In genomic region chr18:33495278-33495677, GRCh38 we compare ENCODE assay signal across 10 cellular contexts. TPM values are rescaled to one million over a fixed set of nuclear protein-coding genes. Genes with fewer than 3 reads are reported as not detected.
DNase-seq lines count a peak whose midpoint lies in the region; ATAC-seq and TF ChIP-seq lines count a peak whose summit lies in the region.
"Had no signal": no experiment of that assay in that cellular context is flagged by ENCODE, and none has a peak within 500 bp of the region (broad histone marks: within the 10 kb centered on the region; RNA-seq: fewer than 3 reads in every experiment).

No MANE protein-coding gene starts in this region.

- peaks cover 1% of the 10 kb centered on the region; the same call in 1 of the 2 replicates for H3K27me3 Mint-ChIP-seq in HFFc6 (ENCODE audit: insufficient read depth)
- H3K27me3 Mint-ChIP-seq: central memory CD8-positive, alpha-beta T cell had no signal

- H3K4me3 Mint-ChIP-seq in HFFc6: no peak overlapping the region
- H3K4me3 Mint-ChIP-seq: central memory CD8-positive, alpha-beta T cell had no signal

- ATAC-seq in sciatic nerve: peak; percentile 78
- ATAC-seq: HCT116 had no signal

- intact Hi-C loops in sciatic nerve (cut with DNase I): no loop called here

- no peaks in the 10 kb centered on the region for H3K9me2 ChIP-seq in DOHH2 (replicated peaks; ENCODE audit: control insufficient read depth, low read length)

- H3F3A ChIP-seq in DOHH2 (ENCODE audit: control insufficient read depth, insufficient read depth): no peaks in the 10 kb centered on the region

- no peak overlapping the region for H3K4me2 ChIP-seq in DOHH2 (ENCODE audit: low read length)

- no peak overlapping the region for H3K27ac ChIP-seq in DOHH2 (ENCODE audit: low read depth, low read length)

- no peaks in the 10 kb centered on the region for H3K9me3 ChIP-seq in DOHH2 (ENCODE audit: control insufficient read depth, insufficient read depth, low read length)

- no peaks in the 10 kb centered on the region for H3K27me3 ChIP-seq in DOHH2 (ENCODE audit: control insufficient read depth, low read length)

- TF ChIP-seq CTCF in DOHH2 (IDR thresholded peaks at IDR 0.05; ENCODE audit: low read depth, low read length, poor library complexity, severe bottlenecking) (peak; percentile 58), HFFc6 (IDR thresholded peaks at IDR 0.05) (no peak)

- peak; percentile 2 for DNase-seq in HK-2 (ENCODE audit: unreplicated experiment)
- peak; percentile 68 for DNase-seq in OCI-M1 (lab: John Stamatoyannopoulos, UW)
- DNase-seq in fibroblast of peridontal ligament (ENCODE audit: extremely low read depth): peak; percentile 30
- DNase-seq in sciatic nerve (ENCODE audit: low spot score): no peak
- DNase-seq in activated CD4-positive, CD25-positive, alpha-beta regulatory T cell treated with anti-CD3 and anti-CD28 coated beads, Interleukin-2, amount 50 U/mL, for 72 hours: no peak
- DNase-seq in NOMO-1 treated with dmso at 0.1 percent for 144 hours (lab: John Stamatoyannopoulos, UW; ENCODE audit: unreplicated experiment): no peak
- DNase-seq in HFFc6: no peak

- H3K4me1 ChIP-seq in DOHH2 (ENCODE audit: control insufficient read depth, low read length): no peaks in the 10 kb centered on the region

- H3K36me3 Mint-ChIP-seq in HFFc6 (ENCODE audit: low read depth): no peaks in the 10 kb centered on the region

- no peaks in the 10 kb centered on the region for H3K79me2 ChIP-seq in DOHH2 (ENCODE audit: control insufficient read depth, low read length)

- no peaks in the 10 kb centered on the region for H4K20me1 ChIP-seq in DOHH2 (ENCODE audit: control insufficient read depth, insufficient read depth, low read depth, low read length)

- H3K4me3 ChIP-seq in DOHH2 (ENCODE audit: low read length): no peak overlapping the region

- H3K36me3 ChIP-seq in DOHH2 (ENCODE audit: control insufficient read depth, low read length): no peaks in the 10 kb centered on the region

- H3K4me1 Mint-ChIP-seq in HFFc6 (ENCODE audit: low read depth): no peaks in the 10 kb centered on the region
- H3K4me1 Mint-ChIP-seq: central memory CD8-positive, alpha-beta T cell had no signal

- H3K9me3 Mint-ChIP-seq in HFFc6: peaks cover 54% of the 10 kb centered on the region

- no peak overlapping the region for H3K27ac Mint-ChIP-seq in HFFc6

RNA-seq across cellular contexts. Expression of gene CCDC178, which starts 54.8 kb away (rescaled TPM):
- total RNA-seq in sciatic nerve: 4.6 TPM
- total RNA-seq in HFFc6 (2021; fragmentation: NEBNext Ultra II Directional; extraction: Animal tissue kit (Norgen Biotek cat#: 25700)): not detected

Comparison
In these comparisons a context has a peak if more than half of its experiments do, and no peak if none do; other contexts are left out.
1. DNase-seq: peak in HK-2 (single experiment), OCI-M1 (single experiment) and fibroblast of peridontal ligament (single experiment); none in sciatic nerve (single experiment), activated CD4-positive, CD25-positive, alpha-beta regulatory T cell treated with anti-CD3 and anti-CD28 coated beads, Interleukin-2, amount 50 U/mL, for 72 hours (single experiment), NOMO-1 treated with dmso at 0.1 percent for 144 hours (single experiment) and HFFc6 (single experiment).